In the genomic region with DNA sequence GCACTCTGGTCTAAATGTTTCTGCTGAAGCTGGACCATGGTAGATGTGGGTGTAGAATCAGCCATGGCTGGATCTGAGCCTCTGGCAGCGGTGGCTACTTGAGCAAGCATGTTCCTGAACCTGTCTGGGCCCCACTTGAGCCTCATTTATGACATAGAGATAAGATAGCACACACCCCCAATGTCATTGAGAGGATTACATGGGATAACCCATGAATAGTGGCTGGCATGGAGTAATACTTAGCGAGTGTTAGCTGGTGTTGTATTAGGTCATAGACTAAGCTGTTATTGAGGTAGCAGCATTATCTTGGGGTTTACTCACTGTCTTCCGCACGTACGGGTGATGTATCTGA, we compare ENCODE assay signal across 7 cellular contexts. TPM values are rescaled to one million over a fixed set of nuclear protein-coding genes. Genes with fewer than 3 reads are reported as not detected.
DNase-seq lines count a peak whose midpoint lies in the region; ATAC-seq, FAIRE-seq and TF ChIP-seq lines count a peak whose summit lies in the region.
"Not testable (repeated sequence)": the region's sequence is repeated elsewhere in the genome, so short reads cannot be mapped to it uniquely, and the experiment has no call there.

No MANE protein-coding gene starts in this region.

- not testable (repeated sequence) for H3K9me3 ChIP-seq in PC-9 (ENCODE audit: insufficient read depth, low read depth); astrocyte (ENCODE audit: insufficient read depth, low read depth, low read length); hepatocyte (ENCODE audit: low read depth); smooth muscle cell (replicated peaks; ENCODE audit: low read depth)

- intact Hi-C loops in PC-9 (cut with micrococcal nuclease; ENCODE audit: unreplicated experiment), result not testable (repeated sequence)

- not testable (repeated sequence) for DNase-seq in D721Med (ENCODE audit: insufficient read length, low spot score); PC-9; activated CD8-positive, alpha-beta memory T cell treated with anti-CD3 and anti-CD28 coated beads, Interleukin-2, amount 10 ng/mL, durations not matched to agents 7 days and 5 days; astrocyte (ENCODE audit: low read depth); hepatocyte (ENCODE audit: low spot score); smooth muscle cell (lab: John Stamatoyannopoulos, UW; ENCODE audit: unreplicated experiment)

- peak; percentile 2 for ATAC-seq in activated CD8-positive, alpha-beta memory T cell treated with anti-CD3 and anti-CD28 coated beads, Interleukin-2, amount 10 ng/mL, durations not matched to agents 7 days and 5 days
- peak; percentile 86 for ATAC-seq in esophagus mucosa

- peak; percentile 93 for FAIRE-seq in D721Med (lab: Jason Lieb, UNC)
- FAIRE-seq in astrocyte (lab: Jason Lieb, UNC), result not testable (repeated sequence)

- H3K27ac Mint-ChIP-seq in activated CD8-positive, alpha-beta memory T cell treated with anti-CD3 and anti-CD28 coated beads, Interleukin-2, amount 10 ng/mL, durations not matched to agents 7 days and 5 days, result peak overlapping the region; percentile 80
- H3K27ac Mint-ChIP-seq in astrocyte (ENCODE audit: unreplicated experiment), result not testable (repeated sequence)

- not testable (repeated sequence) for H3K27me3 ChIP-seq in PC-9 (ENCODE audit: insufficient read depth, low read depth); astrocyte (ENCODE audit: insufficient read depth, low read length); hepatocyte; smooth muscle cell (ENCODE audit: low read depth)

- not testable (repeated sequence) for H3K27me3 Mint-ChIP-seq in activated CD8-positive, alpha-beta memory T cell treated with anti-CD3 and anti-CD28 coated beads, Interleukin-2, amount 10 ng/mL, durations not matched to agents 7 days and 5 days; astrocyte (ENCODE audit: low read depth, unreplicated experiment)

- not testable (repeated sequence) for H3K4me3 Mint-ChIP-seq in activated CD8-positive, alpha-beta memory T cell treated with anti-CD3 and anti-CD28 coated beads, Interleukin-2, amount 10 ng/mL, durations not matched to agents 7 days and 5 days; astrocyte (ENCODE audit: unreplicated experiment)

- H3K9me3 Mint-ChIP-seq in activated CD8-positive, alpha-beta memory T cell treated with anti-CD3 and anti-CD28 coated beads, Interleukin-2, amount 10 ng/mL, durations not matched to agents 7 days and 5 days (ENCODE audit: low read depth); astrocyte (ENCODE audit: unreplicated experiment): not testable (repeated sequence)

- not testable (repeated sequence) for H3K9ac ChIP-seq in astrocyte (ENCODE audit: low read length); smooth muscle cell (ENCODE audit: low read depth)

- H3F3A ChIP-seq in PC-9 (ENCODE audit: insufficient read depth, low read depth); smooth muscle cell (ENCODE audit: low read depth): not testable (repeated sequence)

- H4K20me1 ChIP-seq in PC-9 (ENCODE audit: insufficient read depth); hepatocyte (ENCODE audit: insufficient read depth, poor library complexity, severe bottlenecking): not testable (repeated sequence)
- H4K20me1 ChIP-seq in astrocyte (ENCODE audit: insufficient read depth, low read length) (peaks cover 28% of the 10 kb centered on the region), smooth muscle cell (ENCODE audit: low read depth) (peaks cover 22% of the 10 kb centered on the region)

- BruUV-seq in PC-9 (replicated peaks; lab: Mats Ljungman, UMichigan), result not testable (repeated sequence)

- peaks cover 50% of the 10 kb centered on the region for H3K36me3 Mint-ChIP-seq in activated CD8-positive, alpha-beta memory T cell treated with anti-CD3 and anti-CD28 coated beads, Interleukin-2, amount 10 ng/mL, durations not matched to agents 7 days and 5 days
- H3K36me3 Mint-ChIP-seq in astrocyte (ENCODE audit: low read depth, unreplicated experiment), result peaks cover 18% of the 10 kb centered on the region

- peaks cover 43% of the 10 kb centered on the region for H3K4me1 Mint-ChIP-seq in activated CD8-positive, alpha-beta memory T cell treated with anti-CD3 and anti-CD28 coated beads, Interleukin-2, amount 10 ng/mL, durations not matched to agents 7 days and 5 days
- not testable (repeated sequence) for H3K4me1 Mint-ChIP-seq in astrocyte (ENCODE audit: low read depth, unreplicated experiment)

- POLR2A ChIA-PET in PC-9 (lab: Charles Lee; ENCODE audit: unreplicated experiment), result not testable (repeated sequence)

- CTCF ChIA-PET in PC-9 (lab: Charles Lee); activated CD8-positive, alpha-beta memory T cell treated with anti-CD3 and anti-CD28 coated beads, Interleukin-2, amount 10 ng/mL, durations not matched to agents 7 days and 5 days (lab: Charles Lee): not testable (repeated sequence)

- H3K4me3 ChIP-seq in PC-9; astrocyte (ENCODE audit: insufficient read depth, low read depth, low read length); hepatocyte; smooth muscle cell: not testable (repeated sequence)

- not testable (repeated sequence) for H3K27ac ChIP-seq in PC-9
- peak overlapping the region; percentile 39 for H3K27ac ChIP-seq in astrocyte (ENCODE audit: low read depth, low read length)
- H3K27ac ChIP-seq in hepatocyte, result peak overlapping the region; percentile 86
- peak overlapping the region; percentile 84 for H3K27ac ChIP-seq in smooth muscle cell (ENCODE audit: low read depth)

- TF ChIP-seq CTCF in D721Med (IDR thresholded peaks at IDR 0.05; ENCODE audit: insufficient read depth, missing control alignments); PC-9 (conservative IDR thresholded peaks at IDR 0.05); astrocyte (IDR thresholded peaks at IDR 0.05; ENCODE audit: insufficient read depth, low read depth, low read length); hepatocyte (IDR thresholded peaks at IDR 0.05; ENCODE audit: poor library complexity); smooth muscle cell (IDR thresholded peaks at IDR 0.05; ENCODE audit: borderline replicate concordance, insufficient read depth, poor library complexity, severe bottlenecking): not testable (repeated sequence)

- H3K4me2 ChIP-seq in PC-9 (peak overlapping the region; percentile 52), astrocyte (ENCODE audit: low read length) (peak overlapping the region; percentile 49), hepatocyte (peak overlapping the region; percentile 14)
- not testable (repeated sequence) for H3K4me2 ChIP-seq in smooth muscle cell

- not testable (repeated sequence) for H3K4me1 ChIP-seq in PC-9 (replicated peaks; ENCODE audit: insufficient read depth); astrocyte (ENCODE audit: insufficient read depth, low read length); smooth muscle cell (ENCODE audit: low read depth)
- peaks cover 18% of the 10 kb centered on the region for H3K4me1 ChIP-seq in hepatocyte (ENCODE audit: insufficient read depth)

- H3K9me2 ChIP-seq in PC-9 (ENCODE audit: insufficient read depth); hepatocyte (replicated peaks; ENCODE audit: insufficient read depth): not testable (repeated sequence)

- WGBS in hepatocyte (ENCODE audit: low lambda C conversion rate, missing lambda C conversion rate), result 46% methylated on average over 1 of the region's 5 CpGs
- 39% methylated on average over 1 of the region's 5 CpGs for WGBS in smooth muscle cell (ENCODE audit: low lambda C conversion rate)

- H3K36me3 ChIP-seq in PC-9 (ENCODE audit: low read depth); hepatocyte (replicated peaks; ENCODE audit: insufficient read depth, low read depth); smooth muscle cell (ENCODE audit: low read depth): not testable (repeated sequence)
- H3K36me3 ChIP-seq in astrocyte (ENCODE audit: insufficient read depth, low read length), result peaks cover 34% of the 10 kb centered on the region

- not testable (repeated sequence) for H3K79me2 ChIP-seq in PC-9 (ENCODE audit: low read depth); astrocyte (ENCODE audit: insufficient read depth, low read length); hepatocyte; smooth muscle cell (ENCODE audit: low read depth)

- not testable (repeated sequence) for H2AFZ ChIP-seq in PC-9; astrocyte (ENCODE audit: low read depth, low read length); hepatocyte; smooth muscle cell (ENCODE audit: low read depth)

RNA-seq across cellular contexts. Expression of gene KCTD7, which starts 7.5 kb away (rescaled TPM):
- 7.1 and 9.8 TPM in 2 replicates for total RNA-seq in PC-9 (2021)
- total RNA-seq in activated CD8-positive, alpha-beta memory T cell treated with anti-CD3 and anti-CD28 coated beads, Interleukin-2, amount 10 ng/mL, durations not matched to agents 7 days and 5 days, result 10 to 100 TPM; 27.8 to 41.9 TPM
- total RNA-seq in astrocyte, result 11.6 and 12.8 TPM in 2 replicates
- total RNA-seq in esophagus mucosa, result 2.1 TPM
- 9.4 and 15.9 TPM in 2 replicates for total RNA-seq in hepatocyte
- 6.9 and 7.2 TPM in 2 replicates for polyA plus RNA-seq in hepatocyte
- total RNA-seq in smooth muscle cell, result 6.3 and 8.1 TPM in 2 replicates
- 3.9 and 4.8 TPM in 2 replicates for polyA plus RNA-seq in smooth muscle cell
